18 cellular contexts compared by ENCODE assay signal in genomic region chr19:56596676-56597075, GRCh38. TPM values are rescaled to one million over a fixed set of nuclear protein-coding genes. Genes with fewer than 3 reads are reported as not detected.
DNase-seq lines count a peak whose midpoint lies in the region; ATAC-seq and TF ChIP-seq lines count a peak whose summit lies in the region.
"Had no signal": no experiment of that assay in that cellular context is flagged by ENCODE, and none has a peak within 500 bp of the region (broad histone marks: within the 10 kb centered on the region; RNA-seq: fewer than 3 reads in every experiment).

No MANE protein-coding gene starts in this region.

- H3K9me3 ChIP-seq in mesodermal cell (ENCODE audit: control insufficient read depth, low read length) = peaks cover 44% of the 10 kb centered on the region
- H3K9me3 ChIP-seq: thyroid gland had no signal

- peaks cover 4% of the 10 kb centered on the region for H3K4me1 ChIP-seq in mesodermal cell (ENCODE audit: control insufficient read depth, insufficient read depth, low read length, poor library complexity, severe bottlenecking)

- TF ChIP-seq CTCF in natural killer cell (IDR thresholded peaks at IDR 0.05) = no peak

- H3K36me3 Mint-ChIP-seq in natural killer cell = no peaks in the 10 kb centered on the region
- peaks cover 23% of the 10 kb centered on the region for H3K36me3 Mint-ChIP-seq in natural killer cell treated with Interleukin-12 subunit alpha and Interleukin-12 subunit beta and Interleukin-15 and Interleukin-18, amount 100 ng/mL, for 72 hours
- H3K36me3 Mint-ChIP-seq in activated T-helper 17 cell treated with anti-CD3 and anti-CD28 coated beads, Interleukin-2, amount 50 U/mL, for 72 hours (ENCODE audit: low read depth) = peaks cover 36% of the 10 kb centered on the region

- no peak for ATAC-seq in natural killer cell
- ATAC-seq in natural killer cell treated with Interleukin-12 subunit alpha and Interleukin-12 subunit beta and Interleukin-15 and Interleukin-18, amount 100 ng/mL, for 72 hours = no peak
- ATAC-seq in activated T-helper 17 cell treated with anti-CD3 and anti-CD28 coated beads, Interleukin-2, amount 50 U/mL, for 72 hours (replicated peaks) = no peak
- ATAC-seq in HG03135 (IDR thresholded peaks at IDR 0.05; ENCODE audit: unreplicated experiment) = no peak

- H3K27ac ChIP-seq in mesodermal cell (ENCODE audit: low read depth, low read length, severe bottlenecking) = no peak overlapping the region
- H3K27ac ChIP-seq: coronary artery, ovary, SJSA1, thyroid gland had no signal

- peak overlapping the region; percentile 85 for H3K4me3 Mint-ChIP-seq in natural killer cell
- no peak overlapping the region for H3K4me3 Mint-ChIP-seq in natural killer cell treated with Interleukin-12 subunit alpha and Interleukin-12 subunit beta and Interleukin-15 and Interleukin-18, amount 100 ng/mL, for 72 hours
- H3K4me3 Mint-ChIP-seq in activated T-helper 17 cell treated with anti-CD3 and anti-CD28 coated beads, Interleukin-2, amount 50 U/mL, for 72 hours = peak overlapping the region; percentile 94

- H3K9me3 Mint-ChIP-seq in natural killer cell = peaks cover 0 to 2% of the 10 kb centered on the region in 2 donors
- peaks cover 26% of the 10 kb centered on the region for H3K9me3 Mint-ChIP-seq in natural killer cell treated with Interleukin-12 subunit alpha and Interleukin-12 subunit beta and Interleukin-15 and Interleukin-18, amount 100 ng/mL, for 72 hours
- H3K9me3 Mint-ChIP-seq in activated T-helper 17 cell treated with anti-CD3 and anti-CD28 coated beads, Interleukin-2, amount 50 U/mL, for 72 hours = peaks cover 14% of the 10 kb centered on the region

- peaks cover 41% of the 10 kb centered on the region for H3K36me3 ChIP-seq in mesodermal cell (ENCODE audit: control insufficient read depth, insufficient read depth, low read length)
- H3K36me3 ChIP-seq: ovary, thyroid gland had no signal

- peaks cover 0 to 13% of the 10 kb centered on the region in 2 donors for H3K27me3 Mint-ChIP-seq in natural killer cell (ENCODE audit: low read depth in 2 of 2)
- peaks cover 0 to 6% of the 10 kb centered on the region in 2 donors for H3K27me3 Mint-ChIP-seq in natural killer cell treated with Interleukin-12 subunit alpha and Interleukin-12 subunit beta and Interleukin-15 and Interleukin-18, amount 100 ng/mL, for 72 hours
- H3K27me3 Mint-ChIP-seq in activated T-helper 17 cell treated with anti-CD3 and anti-CD28 coated beads, Interleukin-2, amount 50 U/mL, for 72 hours = no peaks in the 10 kb centered on the region

- peak overlapping the region; percentile 92 for H3K4me3 ChIP-seq in mesodermal cell (ENCODE audit: extremely low read depth, insufficient read depth, low read length, poor library complexity, severe bottlenecking)

- no peak overlapping the region for H3K27ac Mint-ChIP-seq in natural killer cell
- H3K27ac Mint-ChIP-seq in natural killer cell treated with Interleukin-12 subunit alpha and Interleukin-12 subunit beta and Interleukin-15 and Interleukin-18, amount 100 ng/mL, for 72 hours = no peak overlapping the region
- no peak overlapping the region for H3K27ac Mint-ChIP-seq in activated T-helper 17 cell treated with anti-CD3 and anti-CD28 coated beads, Interleukin-2, amount 50 U/mL, for 72 hours

- intact Hi-C loops in natural killer cell (cut with micrococcal nuclease) = no loop called here

- DNase-seq in natural killer cell (no peak), NCI-H774 (lab: John Stamatoyannopoulos, UW) (no peak), midbrain (lab: John Stamatoyannopoulos, UW) (no peak)
- no peak for DNase-seq in natural killer cell treated with Interleukin-12 subunit alpha and Interleukin-12 subunit beta and Interleukin-15 and Interleukin-18, amount 100 ng/mL, for 72 hours (ENCODE audit: low spot score)
- DNase-seq: activated CD4-positive, alpha-beta T cell treated with anti-CD3 and anti-CD28 coated beads, Interleukin-2, amount 50 U/mL, for 4 hours; AML-193; anterior cingulate cortex; DMS153; mesenchymal stem cell; MM.1S; NCI-H1694 treated with DMSO at 0.1 percent for 48 hours; ovary; thyroid gland had no signal

- H3K4me1 Mint-ChIP-seq in natural killer cell = peaks cover 19 to 44% of the 10 kb centered on the region in 2 donors
- H3K4me1 Mint-ChIP-seq in natural killer cell treated with Interleukin-12 subunit alpha and Interleukin-12 subunit beta and Interleukin-15 and Interleukin-18, amount 100 ng/mL, for 72 hours (ENCODE audit: low read depth in 2 of 2) = peaks cover 16 to 23% of the 10 kb centered on the region in 2 donors
- peaks cover 25% of the 10 kb centered on the region for H3K4me1 Mint-ChIP-seq in activated T-helper 17 cell treated with anti-CD3 and anti-CD28 coated beads, Interleukin-2, amount 50 U/mL, for 72 hours

- 50% methylated on average over 2 of the region's 4 CpGs; no CpG with 5 or more reads in 1 of the 2 experiments for WGBS in mesodermal cell (ENCODE audit: insufficient coverage in 2 of 2), 2 experiments

RNA-seq across cellular contexts. Expression of gene ZNF71, which starts 1.6 kb away (rescaled TPM):
- total RNA-seq in natural killer cell = 1 to 10 TPM; 5.0 to 7.4 (median 7.2) TPM
- total RNA-seq in natural killer cell treated with Interleukin-12 subunit alpha and Interleukin-12 subunit beta and Interleukin-15 and Interleukin-18, amount 100 ng/mL, for 72 hours = 1 to 10 TPM; 4.8 to 8.5 TPM
- 1 to 10 TPM; 4.3 to 4.8 TPM for total RNA-seq in activated T-helper 17 cell treated with anti-CD3 and anti-CD28 coated beads, Interleukin-2, amount 50 U/mL, for 72 hours
- 9.7 TPM for polyA plus RNA-seq in mesodermal cell (2013, experiment 1 of 2)
- polyA plus RNA-seq in mesodermal cell (2013, experiment 2 of 2) = 8.9 TPM

RNA-seq across cellular contexts. Expression of gene ZNF470, which starts 29.4 kb away (rescaled TPM):
- total RNA-seq in natural killer cell = 1 to 10 TPM; 2.0 to 2.3 (median 2.1) TPM
- 1 to 10 TPM; 2.3 to 6.7 TPM for total RNA-seq in natural killer cell treated with Interleukin-12 subunit alpha and Interleukin-12 subunit beta and Interleukin-15 and Interleukin-18, amount 100 ng/mL, for 72 hours
- 1 to 10 TPM; 3.1 to 6.9 TPM for total RNA-seq in activated T-helper 17 cell treated with anti-CD3 and anti-CD28 coated beads, Interleukin-2, amount 50 U/mL, for 72 hours
- polyA plus RNA-seq in mesodermal cell (2013, experiment 1 of 2) = 3.0 TPM
- polyA plus RNA-seq in mesodermal cell (2013, experiment 2 of 2) = 2.5 TPM

RNA-seq across cellular contexts. Expression of gene SMIM17, which starts 46.3 kb away (rescaled TPM):
- total RNA-seq in natural killer cell = under 1 TPM in 1 of 3 donors, not detected in 2; 0.24 TPM
- not detected for total RNA-seq in natural killer cell treated with Interleukin-12 subunit alpha and Interleukin-12 subunit beta and Interleukin-15 and Interleukin-18, amount 100 ng/mL, for 72 hours
- total RNA-seq in activated T-helper 17 cell treated with anti-CD3 and anti-CD28 coated beads, Interleukin-2, amount 50 U/mL, for 72 hours = not detected
- polyA plus RNA-seq in mesodermal cell (2013, experiment 1 of 2) = 0.66 TPM
- 1.1 TPM for polyA plus RNA-seq in mesodermal cell (2013, experiment 2 of 2)
- total RNA-seq: thyroid gland had no signal

RNA-seq across cellular contexts. Expression of gene ZFP28, which starts 57.9 kb away (rescaled TPM):
- 1 to 10 TPM; 2.5 to 5.0 (median 4.2) TPM for total RNA-seq in natural killer cell
- total RNA-seq in natural killer cell treated with Interleukin-12 subunit alpha and Interleukin-12 subunit beta and Interleukin-15 and Interleukin-18, amount 100 ng/mL, for 72 hours = 1 to 10 TPM in 1 of 2 donors, under 1 TPM in 1; 0.64 to 3.5 TPM
- 1 to 10 TPM; 2.9 to 5.5 TPM for total RNA-seq in activated T-helper 17 cell treated with anti-CD3 and anti-CD28 coated beads, Interleukin-2, amount 50 U/mL, for 72 hours
- 4.1 TPM for polyA plus RNA-seq in mesodermal cell (2013, experiment 1 of 2)
- polyA plus RNA-seq in mesodermal cell (2013, experiment 2 of 2) = 4.2 TPM
